Comparison of ENCODE assay signal across 11 cellular contexts in the genomic region with DNA sequence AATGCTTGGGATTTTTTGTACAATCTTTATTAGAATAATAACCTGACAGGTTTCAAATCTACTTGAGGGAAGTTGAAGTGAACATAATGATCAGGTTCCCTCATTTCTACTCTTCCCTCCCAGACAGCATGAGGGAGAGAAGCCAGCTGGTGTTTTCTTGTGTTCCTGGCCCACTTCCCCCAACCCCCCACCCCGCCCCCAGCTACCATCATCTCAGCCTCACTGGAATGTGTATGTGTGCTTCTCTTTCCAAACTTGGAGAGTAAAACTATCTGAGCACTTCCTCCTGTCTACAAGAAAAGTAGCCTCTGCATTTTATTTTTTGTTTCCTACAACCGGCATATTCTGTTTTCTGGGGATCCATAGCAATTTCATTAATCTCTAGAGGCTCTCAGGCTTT. TPM values are rescaled to one million over a fixed set of nuclear protein-coding genes. Genes with fewer than 3 reads are reported as not detected.
A peak's percentile ranks its signal among the peaks of the same experiment; 100 is the strongest.
DNase-seq lines count a peak whose midpoint lies in the region; ATAC-seq and TF ChIP-seq lines count a peak whose summit lies in the region.
"Had no signal": no experiment of that assay in that cellular context is flagged by ENCODE, and none has a peak within 500 bp of the region (broad histone marks: within the 10 kb centered on the region; RNA-seq: fewer than 3 reads in every experiment).

No MANE protein-coding gene starts in this region.

- ATAC-seq in PC-3, result no peak
- ATAC-seq in GM18907 (IDR thresholded peaks at IDR 0.05; ENCODE audit: unreplicated experiment), result no peak

- no peak for TF ChIP-seq EP300 in tibial nerve (IDR thresholded peaks at IDR 0.05)

- no peaks in the 10 kb centered on the region for H4K20me1 ChIP-seq in GM23248 (ENCODE audit: insufficient read depth)
- H4K20me1 ChIP-seq in PC-3 (ENCODE audit: low read length), result no peaks in the 10 kb centered on the region

- no peaks in the 10 kb centered on the region for H3K9me2 ChIP-seq in GM23248 (ENCODE audit: insufficient read depth)
- no peaks in the 10 kb centered on the region for H3K9me2 ChIP-seq in PC-3 (replicated peaks; ENCODE audit: low read length)

- peak overlapping the region; percentile 61 for H3K27ac ChIP-seq in GM23248
- peak overlapping the region; percentile 25 for H3K27ac ChIP-seq in PC-3 (ENCODE audit: low read length)
- peak overlapping the region in 2 of 4 donors; percentile 70 to 72 for H3K27ac ChIP-seq in tibial nerve
- no peak overlapping the region for H3K27ac ChIP-seq in effector memory CD4-positive, alpha-beta T cell (ENCODE audit: insufficient read depth, low read length, poor library complexity, severe bottlenecking)

- TF ChIP-seq POLR2A in tibial nerve (IDR thresholded peaks at IDR 0.05), result no peak

- POLR2A ChIA-PET in PC-3 (lab: Charles Lee; ENCODE audit: unreplicated experiment), result interaction anchor here (0.6 kb wide), 1 partner anchor 338 kb away, joined by 3 read pairs; no protein-coding TSS in a partner anchor

- no peaks in the 10 kb centered on the region; the same call in 1 of the 2 replicates for H3K79me2 ChIP-seq in GM23248 (ENCODE audit: insufficient read depth)
- no peaks in the 10 kb centered on the region for H3K79me2 ChIP-seq in PC-3 (ENCODE audit: low read length)

- H3F3A ChIP-seq in GM23248 (ENCODE audit: insufficient read depth) (peaks cover 20% of the 10 kb centered on the region), PC-3 (ENCODE audit: low read length, unreplicated experiment) (peaks cover 4% of the 10 kb centered on the region)

- intact Hi-C loops in PC-3 (cut with micrococcal nuclease), result loop anchor here (5.0 to 10.0 kb wide), 3 partner anchors 53 to 80 kb away; partner anchors contain the start of genes GRHL1 and TAF1B

- peak overlapping the region; percentile 88 for H3K4me2 ChIP-seq in GM23248 (ENCODE audit: unreplicated experiment)
- H3K4me2 ChIP-seq in PC-3 (ENCODE audit: low read length), result peak overlapping the region; percentile 38

- no peak for TF ChIP-seq CTCF in PC-3 (conservative IDR thresholded peaks at IDR 0.05; ENCODE audit: low read depth, low read length)
- no peak for TF ChIP-seq CTCF in tibial nerve (IDR thresholded peaks at IDR 0.05)

- no TSS peak for BruUV-seq in PC-3 (replicated peaks; lab: Mats Ljungman, UMichigan)

- H2AFZ ChIP-seq in GM23248 (peak overlapping the region; percentile 51), PC-3 (ENCODE audit: low read length) (no peak overlapping the region)

- peak overlapping the region; percentile 50 for H3K9ac ChIP-seq in GM23248
- H3K9ac ChIP-seq in PC-3 (ENCODE audit: low read length), result no peak overlapping the region

- DNase-seq in GM23248 (peak; percentile 31), PC-3 (no peak), fibroblast of peridontal ligament (ENCODE audit: extremely low read depth) (peak; percentile 12), renal cortical epithelial cell (ENCODE audit: low read depth) (peak; percentile 7), SKM-1 treated with dmso at 0.1 percent for 144 hours (lab: John Stamatoyannopoulos, UW; ENCODE audit: unreplicated experiment) (no peak), tibial nerve (ENCODE audit: low spot score in 2 of 2) (no peak)
- DNase-seq in effector memory CD4-positive, alpha-beta T cell, result no peak
- DNase-seq: cerebellar nuclear complex, DMS53, NCI-H2081 had no signal

- H3K4me3 ChIP-seq in GM23248 (peak overlapping the region; percentile 52), PC-3 (ENCODE audit: low read length) (no peak overlapping the region), tibial nerve (no peak overlapping the region)
- H3K4me3 ChIP-seq in effector memory CD4-positive, alpha-beta T cell (ENCODE audit: insufficient read depth, low read depth, low read length, poor library complexity, severe bottlenecking), result no peak overlapping the region

- CTCF ChIA-PET in PC-3 (lab: Charles Lee), result interaction anchor here (0.6 kb wide), 1 partner anchor 40 kb away, joined by 5 read pairs; no protein-coding TSS in a partner anchor

- H3K4me1 ChIP-seq in GM23248 (ENCODE audit: insufficient read depth), result peaks cover 24% of the 10 kb centered on the region
- H3K4me1 ChIP-seq in PC-3 (ENCODE audit: insufficient read depth, low read length), result peaks cover 27% of the 10 kb centered on the region
- peaks cover 0 to 33% (median 11%) of the 10 kb centered on the region in 4 donors for H3K4me1 ChIP-seq in tibial nerve
- H3K4me1 ChIP-seq in effector memory CD4-positive, alpha-beta T cell (ENCODE audit: control insufficient read depth, insufficient read depth, low read length, poor library complexity, severe bottlenecking), result no peaks in the 10 kb centered on the region

- H3K9me3 ChIP-seq in GM23248 (ENCODE audit: low read depth), result no peaks in the 10 kb centered on the region
- no peaks in the 10 kb centered on the region for H3K9me3 ChIP-seq in PC-3 (ENCODE audit: low read length)
- no peaks in the 10 kb centered on the region for H3K9me3 ChIP-seq in tibial nerve
- no peaks in the 10 kb centered on the region for H3K9me3 ChIP-seq in effector memory CD4-positive, alpha-beta T cell (ENCODE audit: control insufficient read depth, low read length)

- H3K36me3 ChIP-seq in GM23248 (ENCODE audit: low read depth) (no peaks in the 10 kb centered on the region), PC-3 (ENCODE audit: low read depth, low read length) (no peaks in the 10 kb centered on the region), tibial nerve (no peaks in the 10 kb centered on the region)
- H3K36me3 ChIP-seq in effector memory CD4-positive, alpha-beta T cell (ENCODE audit: control insufficient read depth, insufficient read depth, low read length), result no peaks in the 10 kb centered on the region

- no peaks in the 10 kb centered on the region for H3K27me3 ChIP-seq in GM23248 (replicated peaks; ENCODE audit: insufficient read depth)
- no peaks in the 10 kb centered on the region for H3K27me3 ChIP-seq in PC-3 (ENCODE audit: low read length)
- no peaks in the 10 kb centered on the region for H3K27me3 ChIP-seq in tibial nerve
- no peaks in the 10 kb centered on the region for H3K27me3 ChIP-seq in effector memory CD4-positive, alpha-beta T cell (replicated peaks; ENCODE audit: control insufficient read depth, insufficient read depth, low read length, poor library complexity, severe bottlenecking)

- in situ Hi-C loops in GM23248 (cut with MboI), result no loop called here

- 55 to 60% methylated on average over 2 of the region's 2 CpGs for WGBS in GM23248 (ENCODE audit: low coverage in 1 of 2, low lambda C conversion rate in 2 of 2, missing lambda C conversion rate in 2 of 2), 2 experiments
- 50 to 70% methylated on average over 2 of the region's 2 CpGs for WGBS in tibial nerve, 2 donors

RNA-seq across cellular contexts. Expression of gene GRHL1, which starts 53.7 kb away (rescaled TPM):
- total RNA-seq in GM23248 (2014; rRNA removed; shearing (Covaris generic)), result 0.32 and 0.38 TPM in 2 replicates
- 0.45 and 0.61 TPM in 2 replicates for polyA plus RNA-seq in GM23248 (2016; fragmentation: Nextera tagmentation; extraction: Ambion mirVana)
- total RNA-seq in PC-3 (2014; rRNA removed) (9.3 and 10.3 TPM in 2 replicates), renal cortical epithelial cell (1.7 and 4.0 TPM in 2 replicates), tibial nerve (1 to 10 TPM in 2 of 4 donors, under 1 TPM in 1, not detected in 1; 0.66 to 4.2 (median 2.3) TPM)

RNA-seq across cellular contexts. Expression of gene TAF1B, which starts 54.5 kb away (rescaled TPM):
- 9.0 and 27.0 TPM in 2 replicates for total RNA-seq in GM23248 (2014; rRNA removed; shearing (Covaris generic))
- polyA plus RNA-seq in GM23248 (2016; fragmentation: Nextera tagmentation; extraction: Ambion mirVana), result 16.6 TPM in 2 replicates
- total RNA-seq in PC-3 (2014; rRNA removed), result 24.1 and 39.5 TPM in 2 replicates
- 30.5 and 37.7 TPM in 2 replicates for total RNA-seq in renal cortical epithelial cell
- total RNA-seq in tibial nerve, result 10 to 100 TPM; 10.8 to 21.4 (median 17.9) TPM

Comparison
In these comparisons a context has a peak if more than half of its experiments do, and no peak if none do; other contexts are left out.
1. DNase-seq: peak in GM23248 (single experiment), fibroblast of peridontal ligament (single experiment) and renal cortical epithelial cell (single experiment); none in PC-3 (single experiment), SKM-1 treated with dmso at 0.1 percent for 144 hours (single experiment), tibial nerve (0 of 2) and effector memory CD4-positive, alpha-beta T cell (0 of 3).